14 cellular contexts compared by ENCODE assay signal in the genomic region with DNA sequence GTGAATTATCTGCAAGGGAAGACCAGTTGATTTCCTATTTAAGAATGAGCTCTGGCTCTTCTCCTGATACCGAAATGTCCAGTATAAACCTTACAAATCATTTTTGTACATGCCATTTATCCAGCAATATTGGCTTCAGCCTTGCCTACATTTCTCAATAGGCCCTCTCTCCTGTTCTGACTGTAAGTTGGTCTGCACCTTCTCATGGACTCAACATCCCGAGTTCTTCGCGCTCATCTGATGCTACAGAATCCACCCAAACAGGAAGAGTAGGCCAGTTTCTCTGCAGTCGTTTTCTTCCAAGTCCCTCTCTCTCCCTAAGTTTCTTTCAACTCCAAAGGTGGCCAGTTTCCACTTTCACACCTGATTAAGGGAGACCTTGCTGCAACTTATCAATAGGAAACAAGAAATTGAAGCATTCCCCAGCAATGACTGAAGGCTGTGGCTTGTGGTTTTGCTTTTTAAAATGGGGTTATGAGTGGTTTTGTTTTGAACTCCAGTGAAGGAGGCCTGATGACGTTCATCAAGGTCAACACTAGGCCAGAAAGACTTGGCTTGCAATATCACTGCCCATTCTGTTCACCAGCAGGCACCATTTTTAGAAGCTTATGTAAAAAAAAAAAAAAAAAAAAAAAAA.
DNase-seq lines count a peak whose midpoint lies in the region; ATAC-seq and TF ChIP-seq lines count a peak whose summit lies in the region.
"Had no signal": no experiment of that assay in that cellular context is flagged by ENCODE, and none has a peak within 500 bp of the region (broad histone marks: within the 10 kb centered on the region; RNA-seq: fewer than 3 reads in every experiment).

No MANE protein-coding gene starts in this region.

- no peak overlapping the region for H3K4me3 ChIP-seq in Jurkat, Clone E6-1 (ENCODE audit: low read length)
- no peak overlapping the region for H3K4me3 ChIP-seq in parathyroid adenoma (ENCODE audit: low read depth, low read length)
- H3K4me3 ChIP-seq in dorsolateral prefrontal cortex = no peak overlapping the region
- H3K4me3 ChIP-seq: A549, HAP-1 had no signal

- H3K27ac ChIP-seq in parathyroid adenoma (no peak overlapping the region), dorsolateral prefrontal cortex (no peak overlapping the region)
- H3K27ac ChIP-seq: A549 had no signal

- H3K27me3 Mint-ChIP-seq in activated CD4-positive, alpha-beta T cell treated with anti-CD3 and anti-CD28 coated beads for 36 hours = peaks cover 5% of the 10 kb centered on the region
- H3K27me3 Mint-ChIP-seq in activated T-helper 1 cell treated with anti-CD3 and anti-CD28 coated beads, Interleukin-12 subunit alpha, Interleukin-12 subunit beta, Interleukin-2, Interleukin-4 antibody, amounts not matched to agents 30 ng/mL and 10 ng/mL and 1 ng/mL, durations not matched to agents 14 hours and 24 hours and 36 hours (ENCODE audit: insufficient read depth) = no peaks in the 10 kb centered on the region

- H3K4me2 ChIP-seq in parathyroid adenoma (ENCODE audit: low read length) = no peak overlapping the region
- H3K4me2 ChIP-seq: A549 had no signal

- H2AFZ ChIP-seq in parathyroid adenoma = peak overlapping the region; percentile 12

- CTCF ChIA-PET in activated CD4-positive, alpha-beta T cell treated with anti-CD3 and anti-CD28 coated beads for 36 hours (lab: Charles Lee) = interaction anchor here (0.6 kb wide), 1 partner anchor 48 kb away, joined by 3 read pairs; no protein-coding TSS in a partner anchor

- H3K4me1 Mint-ChIP-seq in activated CD4-positive, alpha-beta T cell treated with anti-CD3 and anti-CD28 coated beads for 36 hours = peaks cover 13% of the 10 kb centered on the region
- H3K4me1 Mint-ChIP-seq in activated T-helper 1 cell treated with anti-CD3 and anti-CD28 coated beads, Interleukin-12 subunit alpha, Interleukin-12 subunit beta, Interleukin-2, Interleukin-4 antibody, amounts not matched to agents 30 ng/mL and 10 ng/mL and 1 ng/mL, durations not matched to agents 14 hours and 24 hours and 36 hours (ENCODE audit: low read depth) = peaks cover 19% of the 10 kb centered on the region

- H3K27me3 ChIP-seq in parathyroid adenoma (ENCODE audit: control insufficient read depth, insufficient read depth, low read length) (no peaks in the 10 kb centered on the region), dorsolateral prefrontal cortex (no peaks in the 10 kb centered on the region)

- H3K4me3 Mint-ChIP-seq in activated CD4-positive, alpha-beta T cell treated with anti-CD3 and anti-CD28 coated beads for 36 hours = no peak overlapping the region
- H3K4me3 Mint-ChIP-seq in activated T-helper 1 cell treated with anti-CD3 and anti-CD28 coated beads, Interleukin-12 subunit alpha, Interleukin-12 subunit beta, Interleukin-2, Interleukin-4 antibody, amounts not matched to agents 30 ng/mL and 10 ng/mL and 1 ng/mL, durations not matched to agents 14 hours and 24 hours and 36 hours = no peak overlapping the region

- intact Hi-C loops in activated CD4-positive, alpha-beta T cell treated with anti-CD3 and anti-CD28 coated beads for 36 hours (cut with DNase I, micrococcal nuclease) = loop anchor here (2.0 to 5.0 kb wide), 3 partner anchors 50 to 100 kb away; no protein-coding TSS in a partner anchor
- intact Hi-C loops in activated T-helper 1 cell treated with anti-CD3 and anti-CD28 coated beads, Interleukin-12 subunit alpha, Interleukin-12 subunit beta, Interleukin-2, Interleukin-4 antibody, amounts not matched to agents 30 ng/mL and 10 ng/mL and 1 ng/mL, durations not matched to agents 14 hours and 24 hours and 36 hours (cut with micrococcal nuclease) = loop anchor here (1.0 to 5.0 kb wide), 7 partner anchors 52 to 439 kb away; partner anchors contain the start of gene MAF
- intact Hi-C loops in dorsolateral prefrontal cortex (cut with DNase I) = no loop called here

- no peak overlapping the region for H3K9ac ChIP-seq in parathyroid adenoma

- peak; percentile 82 for ATAC-seq in activated CD4-positive, alpha-beta T cell treated with anti-CD3 and anti-CD28 coated beads for 36 hours
- ATAC-seq: A549, left ventricle myocardium superior had no signal

- H3K9me3 ChIP-seq in parathyroid adenoma (ENCODE audit: control insufficient read depth, low read length) = no peaks in the 10 kb centered on the region
- H3K9me3 ChIP-seq: A549, HAP-1 had no signal

- H3K79me2 ChIP-seq in parathyroid adenoma = no peaks in the 10 kb centered on the region

- H3K36me3 Mint-ChIP-seq in activated CD4-positive, alpha-beta T cell treated with anti-CD3 and anti-CD28 coated beads for 36 hours (ENCODE audit: low read depth) = peaks cover 7% of the 10 kb centered on the region
- H3K36me3 Mint-ChIP-seq in activated T-helper 1 cell treated with anti-CD3 and anti-CD28 coated beads, Interleukin-12 subunit alpha, Interleukin-12 subunit beta, Interleukin-2, Interleukin-4 antibody, amounts not matched to agents 30 ng/mL and 10 ng/mL and 1 ng/mL, durations not matched to agents 14 hours and 24 hours and 36 hours (ENCODE audit: low read depth) = no peaks in the 10 kb centered on the region

- H3K9me3 Mint-ChIP-seq in activated CD4-positive, alpha-beta T cell treated with anti-CD3 and anti-CD28 coated beads for 36 hours (ENCODE audit: low read depth) = peaks cover 13% of the 10 kb centered on the region
- H3K9me3 Mint-ChIP-seq in activated T-helper 1 cell treated with anti-CD3 and anti-CD28 coated beads, Interleukin-12 subunit alpha, Interleukin-12 subunit beta, Interleukin-2, Interleukin-4 antibody, amounts not matched to agents 30 ng/mL and 10 ng/mL and 1 ng/mL, durations not matched to agents 14 hours and 24 hours and 36 hours = peaks cover 24% of the 10 kb centered on the region

- DNase-seq in activated CD4-positive, alpha-beta T cell treated with anti-CD3 and anti-CD28 coated beads for 36 hours = peak; percentile 46
- no peak for DNase-seq in activated CD4-positive, alpha-beta T cell treated with anti-CD3 and anti-CD28 coated beads, Interleukin-2, amount 50 U/mL, for 4 hours
- peak; percentile 20 for DNase-seq in Jurkat, Clone E6-1 (ENCODE audit: low read depth, low spot score)
- peak; percentile 19 for DNase-seq in activated T-helper 1 cell treated with anti-CD3 and anti-CD28 coated beads, Interleukin-12 subunit alpha, Interleukin-12 subunit beta, Interleukin-2, Interleukin-4 antibody, amounts not matched to agents 30 ng/mL and 10 ng/mL and 1 ng/mL, durations not matched to agents 14 hours and 24 hours and 36 hours (ENCODE audit: low spot score)
- DNase-seq in DMS53 (lab: John Stamatoyannopoulos, UW) (no peak), NCI-H1105 (lab: John Stamatoyannopoulos, UW) (no peak), dorsolateral prefrontal cortex (no peak)
- DNase-seq: COR-L47, left ventricle myocardium superior, NCI-H1694 treated with DMSO at 0.1 percent for 48 hours, NCI-H69 had no signal

- peak overlapping the region; percentile 34 for H3K27ac Mint-ChIP-seq in activated CD4-positive, alpha-beta T cell treated with anti-CD3 and anti-CD28 coated beads for 36 hours
- no peak overlapping the region for H3K27ac Mint-ChIP-seq in activated T-helper 1 cell treated with anti-CD3 and anti-CD28 coated beads, Interleukin-12 subunit alpha, Interleukin-12 subunit beta, Interleukin-2, Interleukin-4 antibody, amounts not matched to agents 30 ng/mL and 10 ng/mL and 1 ng/mL, durations not matched to agents 14 hours and 24 hours and 36 hours

- TF ChIP-seq CTCF in parathyroid adenoma (IDR thresholded peaks at IDR 0.05) (no peak), dorsolateral prefrontal cortex (IDR thresholded peaks at IDR 0.05 in 54 of 56, conservative IDR thresholded peaks at IDR 0.05 in 2 of 56; ENCODE audit: low read depth in 1 of 56, partially characterized antibody in 56 of 56) (no peak)

- peaks cover 9% of the 10 kb centered on the region for H3K4me1 ChIP-seq in parathyroid adenoma
- H3K4me1 ChIP-seq: A549, HAP-1 had no signal

- no peaks in the 10 kb centered on the region for H3K36me3 ChIP-seq in parathyroid adenoma (ENCODE audit: control insufficient read depth, insufficient read depth, low read length)
- H3K36me3 ChIP-seq: HAP-1 had no signal

- POLR2A ChIA-PET in activated CD4-positive, alpha-beta T cell treated with anti-CD3 and anti-CD28 coated beads for 36 hours (lab: Charles Lee) = no interaction called here

Comparison
In these comparisons a context has a peak if more than half of its experiments do, and no peak if none do; other contexts are left out.
1. DNase-seq: peak in activated CD4-positive, alpha-beta T cell treated with anti-CD3 and anti-CD28 coated beads for 36 hours (single experiment), Jurkat, Clone E6-1 (single experiment) and activated T-helper 1 cell treated with anti-CD3 and anti-CD28 coated beads, Interleukin-12 subunit alpha, Interleukin-12 subunit beta, Interleukin-2, Interleukin-4 antibody, amounts not matched to agents 30 ng/mL and 10 ng/mL and 1 ng/mL, durations not matched to agents 14 hours and 24 hours and 36 hours (single experiment); none in activated CD4-positive, alpha-beta T cell treated with anti-CD3 and anti-CD28 coated beads, Interleukin-2, amount 50 U/mL, for 4 hours (0 of 2), DMS53 (single experiment), NCI-H1105 (single experiment) and dorsolateral prefrontal cortex (0 of 10).
2. intact Hi-C loops: an anchor here in activated CD4-positive, alpha-beta T cell treated with anti-CD3 and anti-CD28 coated beads for 36 hours (2.0 to 5.0 kb wide) and activated T-helper 1 cell treated with anti-CD3 and anti-CD28 coated beads, Interleukin-12 subunit alpha, Interleukin-12 subunit beta, Interleukin-2, Interleukin-4 antibody, amounts not matched to agents 30 ng/mL and 10 ng/mL and 1 ng/mL, durations not matched to agents 14 hours and 24 hours and 36 hours (1.0 to 5.0 kb wide); none called in dorsolateral prefrontal cortex.